16 cellular contexts compared by ENCODE assay signal in the genomic region with DNA sequence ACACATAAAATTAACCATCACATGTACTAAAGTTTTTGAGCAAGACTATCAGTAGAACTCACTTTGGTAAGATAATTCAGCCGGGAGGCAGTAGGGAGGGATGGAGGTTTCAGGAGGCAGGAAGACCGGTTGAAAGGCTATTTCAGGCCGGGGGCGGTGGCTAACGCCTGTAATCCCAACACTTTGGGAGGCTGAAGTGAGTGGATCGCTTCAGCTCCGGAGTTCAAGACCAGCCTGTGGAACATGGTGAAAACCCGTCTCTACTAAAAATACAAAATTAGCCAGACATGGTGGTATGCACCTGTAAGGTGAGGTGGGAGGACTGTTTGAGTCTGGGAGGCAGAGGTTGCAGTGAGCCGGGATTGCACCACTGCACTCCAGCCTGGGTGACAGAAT. TPM values are rescaled to one million over a fixed set of nuclear protein-coding genes. Genes with fewer than 3 reads are reported as not detected.
DNase-seq lines count a peak whose midpoint lies in the region; ATAC-seq and TF ChIP-seq lines count a peak whose summit lies in the region.
"Had no signal": no experiment of that assay in that cellular context is flagged by ENCODE, and none has a peak within 500 bp of the region (broad histone marks: within the 10 kb centered on the region; RNA-seq: fewer than 3 reads in every experiment).

No MANE protein-coding gene starts in this region.

- H3K27me3 Mint-ChIP-seq in T-cell = no peaks in the 10 kb centered on the region
- H3K27me3 Mint-ChIP-seq in immature natural killer cell (ENCODE audit: low read depth in 3 of 3) = peaks cover 3 to 7% (median 5%) of the 10 kb centered on the region in 3 donors
- H3K27me3 Mint-ChIP-seq: stimulated activated naive B cell treated with anti-CD40 and anti-IgM and Interleukin-4, amounts not matched to agents 10 μg/mL and 1 μg/mL and 100 μg/mL, for 72 hours had no signal

- H3K27me3 ChIP-seq in BLaER1 treated with 17β-estradiol and CSF1 and Interleukin-3, amounts not matched to agents 10 nM and 100 nM = no peaks in the 10 kb centered on the region; a peak in 1 of 22 replicates
- no peaks in the 10 kb centered on the region for H3K27me3 ChIP-seq in smooth muscle cell (ENCODE audit: low read depth)

- peaks cover 8% of the 10 kb centered on the region for H3F3A ChIP-seq in smooth muscle cell (ENCODE audit: low read depth)

- no peak overlapping the region for H3K9ac ChIP-seq in BLaER1 treated with 17β-estradiol and CSF1 and Interleukin-3, amounts not matched to agents 10 nM and 100 nM
- no peak overlapping the region for H3K9ac ChIP-seq in smooth muscle cell (ENCODE audit: low read depth)

- DNase-seq in T-cell (no peak), immature natural killer cell (no peak), smooth muscle cell (lab: John Stamatoyannopoulos, UW; ENCODE audit: unreplicated experiment) (no peak), dermis blood vessel endothelial cell (no peak), NCI-H2196 (lab: John Stamatoyannopoulos, UW; ENCODE audit: unreplicated experiment) (no peak)
- no peak for DNase-seq in effector CD4-positive, alpha-beta T cell
- DNase-seq: activated gamma-delta T cell; H9; NCI-H1436; NCI-H226; stimulated activated naive B cell treated with anti-CD40 and anti-IgM and Interleukin-4, amounts not matched to agents 10 μg/mL and 1 μg/mL and 100 μg/mL, for 72 hours had no signal

- peak overlapping the region; percentile 58 to 90 for H3K27ac Mint-ChIP-seq in T-cell
- H3K27ac Mint-ChIP-seq in immature natural killer cell = peak overlapping the region; percentile 79 to 95 (median 94)
- H3K27ac Mint-ChIP-seq: stimulated activated naive B cell treated with anti-CD40 and anti-IgM and Interleukin-4, amounts not matched to agents 10 μg/mL and 1 μg/mL and 100 μg/mL, for 72 hours had no signal

- 91% methylated on average over 9 of the region's 9 CpGs for WGBS in smooth muscle cell (ENCODE audit: low lambda C conversion rate)

- CTCF ChIA-PET in T-cell (lab: Charles Lee) = interaction anchor here in 1 of 2 donors (0.6 kb wide), 1 partner anchor 453 kb away, joined by 6 read pairs; no protein-coding TSS in a partner anchor

- TF ChIP-seq CTCF in smooth muscle cell (IDR thresholded peaks at IDR 0.05; ENCODE audit: borderline replicate concordance, insufficient read depth, poor library complexity, severe bottlenecking) = no peak

- H2AFZ ChIP-seq in smooth muscle cell (ENCODE audit: low read depth) = no peak overlapping the region

- H3K4me3 Mint-ChIP-seq in T-cell = peak overlapping the region in 1 of 3 donors; percentile 38
- H3K4me3 Mint-ChIP-seq in immature natural killer cell = peak overlapping the region in 4 of 5 donors; percentile 6 to 72 (median 36)
- H3K4me3 Mint-ChIP-seq: H9; mesothelial cell of epicardium; stimulated activated naive B cell treated with anti-CD40 and anti-IgM and Interleukin-4, amounts not matched to agents 10 μg/mL and 1 μg/mL and 100 μg/mL, for 72 hours had no signal

- H3K36me3 Mint-ChIP-seq in T-cell (peaks cover 24% of the 10 kb centered on the region), immature natural killer cell (peaks cover 0 to 20% (median 4%) of the 10 kb centered on the region in 3 donors)

- no peak overlapping the region for H3K4me3 ChIP-seq in BLaER1 treated with 17β-estradiol and CSF1 and Interleukin-3, amounts not matched to agents 10 nM and 100 nM
- no peak overlapping the region for H3K4me3 ChIP-seq in smooth muscle cell

- H3K27ac ChIP-seq in BLaER1 treated with 17β-estradiol and CSF1 and Interleukin-3, amounts not matched to agents 10 nM and 100 nM = peak overlapping the region in 4 of 11 experiments; percentile 0 to 65 (median 8); a peak in 4 of 22 replicates
- peak overlapping the region; percentile 69 for H3K27ac ChIP-seq in smooth muscle cell (ENCODE audit: low read depth)
- H3K27ac ChIP-seq: RWPE1 had no signal

- H3K9me3 Mint-ChIP-seq in T-cell (no peaks in the 10 kb centered on the region), immature natural killer cell (no peaks in the 10 kb centered on the region)
- H3K9me3 Mint-ChIP-seq: H9; stimulated activated naive B cell treated with anti-CD40 and anti-IgM and Interleukin-4, amounts not matched to agents 10 μg/mL and 1 μg/mL and 100 μg/mL, for 72 hours had no signal

- H4K20me1 ChIP-seq in BLaER1 treated with 17β-estradiol and CSF1 and Interleukin-3, amounts not matched to agents 10 nM and 100 nM = no peaks in the 10 kb centered on the region
- no peaks in the 10 kb centered on the region for H4K20me1 ChIP-seq in smooth muscle cell (ENCODE audit: low read depth)

- no peak for ATAC-seq in T-cell (replicated peaks in 1 of 4)
- no peak for ATAC-seq in GM19455 (IDR thresholded peaks at IDR 0.05; ENCODE audit: unreplicated experiment)
- ATAC-seq: esophagus mucosa; stimulated activated naive B cell treated with anti-CD40 and anti-IgM and Interleukin-4, amounts not matched to agents 10 μg/mL and 1 μg/mL and 100 μg/mL, for 72 hours had no signal

- 0 out of 22 replicates have a peak, but pooled peaks cover 0 to 6% (median 0%) of the 10 kb centered on the region in 11 experiments for H3K9me3 ChIP-seq in BLaER1 treated with 17β-estradiol and CSF1 and Interleukin-3, amounts not matched to agents 10 nM and 100 nM (replicated peaks in 1 of 11)
- no peaks in the 10 kb centered on the region for H3K9me3 ChIP-seq in smooth muscle cell (replicated peaks; ENCODE audit: low read depth)

- H3K4me2 ChIP-seq in BLaER1 treated with 17β-estradiol and CSF1 and Interleukin-3, amounts not matched to agents 10 nM and 100 nM = peak overlapping the region in 7 of 11 experiments; percentile 52 to 98 (median 89); a peak in 13 of 22 replicates
- peak overlapping the region; percentile 32 for H3K4me2 ChIP-seq in smooth muscle cell

- H3K4me1 Mint-ChIP-seq in T-cell (peaks cover 82 to 97% (median 90%) of the 10 kb centered on the region in 3 donors), immature natural killer cell (peaks cover 99 to 100% of the 10 kb centered on the region in 2 donors)

- H3K4me1 ChIP-seq in BLaER1 treated with 17β-estradiol and CSF1 and Interleukin-3, amounts not matched to agents 10 nM and 100 nM = peaks cover 52 to 100% (median 90%) of the 10 kb centered on the region in 10 experiments
- H3K4me1 ChIP-seq in smooth muscle cell (ENCODE audit: low read depth) = no peaks in the 10 kb centered on the region

- POLR2A ChIA-PET in T-cell (lab: Charles Lee) = no interaction called here

- H3K36me3 ChIP-seq in BLaER1 treated with 17β-estradiol and CSF1 and Interleukin-3, amounts not matched to agents 10 nM and 100 nM = peaks cover 0 to 12% (median 0%) of the 10 kb centered on the region in 11 experiments; a peak in 5 of 22 replicates
- no peaks in the 10 kb centered on the region for H3K36me3 ChIP-seq in smooth muscle cell (ENCODE audit: low read depth)

- peaks cover 27% of the 10 kb centered on the region for H3K79me2 ChIP-seq in smooth muscle cell (ENCODE audit: low read depth)

RNA-seq across cellular contexts. Expression of gene SH3BP5, which starts 44.1 kb away (rescaled TPM):
- total RNA-seq in T-cell = 10 to 100 TPM; 25.0 to 66.7 (median 41.7) TPM
- 100 to 1,000 TPM in 1 of 3 donors, 10 to 100 TPM in 2; 52.1 to 160 (median 67.4) TPM for polyA plus RNA-seq in immature natural killer cell
- 7.9 and 12.7 TPM in 2 replicates for total RNA-seq in smooth muscle cell
- 10.7 and 15.3 TPM in 2 replicates for polyA plus RNA-seq in smooth muscle cell
- total RNA-seq in dermis blood vessel endothelial cell = 134 and 145 TPM in 2 replicates
